Comparison of ENCODE assay signal across 8 cellular contexts in genomic region chr19:12757544-12758274, GRCh38. TPM values are rescaled to one million over a fixed set of nuclear protein-coding genes. Genes with fewer than 3 reads are reported as not detected.
A peak's percentile ranks its signal among the peaks of the same experiment; 100 is the strongest.
DNase-seq lines count a peak whose midpoint lies in the region; ATAC-seq, FAIRE-seq and TF ChIP-seq lines count a peak whose summit lies in the region.

No MANE protein-coding gene starts in this region.

- TF ChIP-seq EP300 in HepG2 (IDR thresholded peaks at IDR 0.05; ENCODE audit: low read depth in 2 of 2, low read length in 2 of 2) (no peak), HepG2 (CRISPR knock-in tag; IDR thresholded peaks at IDR 0.05; ENCODE audit: borderline replicate concordance) (no peak; the same call in 1 of the 2 replicates)

- FAIRE-seq in HepG2 (lab: Jason Lieb, UNC) = no peak

- no peak for TF ChIP-seq POLR2A in HepG2 (IDR thresholded peaks at IDR 0.05; ENCODE audit: insufficient read depth in 1 of 2, low read depth in 2 of 2, low read length in 2 of 2)

- POLR2A ChIA-PET in HepG2 (lab: Yijun Ruan, JAX) = interaction anchor here (0.5 to 2.0 kb wide), 7 partner anchors 9 to 76 kb away, joined by 3 to 6 read pairs (median 4); partner anchors contain the start of genes DHPS, GET3 and TRIR

- peak; percentile 37 to 95 (median 84) for TF ChIP-seq CTCF in dorsolateral prefrontal cortex (IDR thresholded peaks at IDR 0.05 in 54 of 56, conservative IDR thresholded peaks at IDR 0.05 in 2 of 56; ENCODE audit: low read depth in 1 of 56, partially characterized antibody in 56 of 56)
- peak; percentile 92 for TF ChIP-seq CTCF in HepG2 (CRISPR knock-in tag; IDR thresholded peaks at IDR 0.05)

- peaks cover 14% of the 10 kb centered on the region for H3K4me1 ChIP-seq in HepG2 (ENCODE audit: insufficient read depth, low read length)

- in situ Hi-C loops in HepG2 (cut with HindIII; ENCODE audit: extremely low pct_ligation_motif_present, low pct_unique_long_range_greater_than_20kb) = loop anchor here (5.0 kb wide), 1 partner anchor 45 kb away; no protein-coding TSS in a partner anchor

- H3K4me3 ChIP-seq in dorsolateral prefrontal cortex = peak overlapping the region; percentile 15 to 59 (median 42)
- peak overlapping the region; percentile 40 to 73 (median 51); a peak in 5 of 6 replicates for H3K4me3 ChIP-seq in HepG2 (replicated peaks in 1 of 3; ENCODE audit: insufficient read depth in 1 of 3, low read depth in 2 of 3, low read length in 3 of 3)

- H4K20me1 ChIP-seq in HepG2 (ENCODE audit: insufficient read depth, low read length) = no peaks in the 10 kb centered on the region

- peak overlapping the region; percentile 98 for H3K4me2 ChIP-seq in HepG2 (ENCODE audit: low read depth, low read length)

- ATAC-seq in HepG2 = peak; percentile 90
- no peak for ATAC-seq in HG03039 (IDR thresholded peaks at IDR 0.05; ENCODE audit: unreplicated experiment)

- no peaks in the 10 kb centered on the region for H3K9me3 ChIP-seq in HepG2 (ENCODE audit: low read length)

- no peaks in the 10 kb centered on the region for H3K79me2 ChIP-seq in HepG2 (ENCODE audit: insufficient read depth, low read length)

- 2% methylated on average over 19 of the region's 60 CpGs for WGBS in HepG2 (ENCODE audit: low lambda C conversion rate)

- no TSS peak for BruUV-seq in HepG2 (replicated peaks; lab: Mats Ljungman, UMichigan)

- intact Hi-C loops in dorsolateral prefrontal cortex (cut with DNase I) (no loop called here), HepG2 (cut with micrococcal nuclease; ENCODE audit: unreplicated experiment) (loop anchor here (1.0 kb wide), 1 partner anchor 40 kb away; no protein-coding TSS in a partner anchor)

- CTCF ChIA-PET in HepG2 (lab: Yijun Ruan, JAX; ENCODE audit: low intra/inter-chr PET ratio, low total read pairs) = interaction anchor here (1.1 to 1.4 kb wide), 2 partner anchors 36 to 41 kb away, joined by 3 to 7 read pairs; no protein-coding TSS in a partner anchor

- peak overlapping the region; percentile 61 for H2AFZ ChIP-seq in HepG2 (ENCODE audit: low read length)

- no peaks in the 10 kb centered on the region for H3K36me3 ChIP-seq in HepG2 (replicated peaks in 1 of 2; ENCODE audit: control insufficient read depth in 1 of 2, insufficient read depth in 2 of 2, low read length in 2 of 2)

- H3K27ac ChIP-seq in dorsolateral prefrontal cortex (peak overlapping the region in 50 of 59 donors; percentile 5 to 74 (median 47)), HepG2 (ENCODE audit: extremely low read length, insufficient read depth, low read length) (no peak overlapping the region)

- TF ChIP-seq RAD21 in HepG2 (CRISPR knock-in tag; IDR thresholded peaks at IDR 0.05) = peak; percentile 83

- peaks cover 0 to 7% (median 0%) of the 10 kb centered on the region in 45 donors for H3K27me3 ChIP-seq in dorsolateral prefrontal cortex
- peaks cover 0 to 11% of the 10 kb centered on the region in 2 experiments; a peak in 4 of 5 replicates for H3K27me3 ChIP-seq in HepG2 (ENCODE audit: control insufficient read depth in 1 of 2, insufficient read depth in 2 of 2, low read length in 2 of 2)

- peak overlapping the region; percentile 56 for H3K9ac ChIP-seq in HepG2 (ENCODE audit: insufficient read depth, low read depth, low read length)

- peak; percentile 47 for DNase-seq in activated T-cell treated with anti-CD3 and anti-CD28 coated beads for 1 hour (ENCODE audit: low read depth)
- DNase-seq in activated T-cell treated with anti-CD3 and anti-CD28 coated beads for 4 hours = no peak
- peak; percentile 67 for DNase-seq in NCI-H510A (lab: John Stamatoyannopoulos, UW)
- peak; percentile 80 for DNase-seq in activated CD4-positive, alpha-beta T cell treated with anti-CD3 and anti-CD28 coated beads for 48 hours
- peak in 7 of 10 donors; percentile 37 to 81 (median 58) for DNase-seq in dorsolateral prefrontal cortex
- peak; percentile 70 for DNase-seq in HepG2 (ENCODE audit: low spot score)
- DNase-seq in stimulated activated CD4-positive, alpha-beta T cell treated with anti-CD3 and anti-CD28 coated beads, Interleukin-4, amount 100 ng/mL, for 4 hours = peak; percentile 44 to 65

RNA-seq across cellular contexts. Expression of gene BEST2, which starts 6.1 kb away (rescaled TPM):
- under 1 TPM in 9 of 120 experiments, not detected in 111; 0.24 to 0.53 (median 0.29) TPM for total RNA-seq in dorsolateral prefrontal cortex
- not detected in 2 replicates for total RNA-seq in HepG2 (2016; rRNA removed; fragmentation: Illumina TruSeq; extraction: Trizol)
- 0.10 TPM in 1 of 2 replicates, not detected in the other for total RNA-seq in HepG2 (2016; cell fraction: cytosol; rRNA removed; fragmentation: Illumina TruSeq; extraction: Trizol; ENCODE audit: low read depth)
- total RNA-seq in HepG2 (2016; cell fraction: insoluble cytoplasmic fraction; rRNA removed; fragmentation: Illumina TruSeq; extraction: Trizol) = not detected in 2 replicates
- not detected in 2 replicates for total RNA-seq in HepG2 (2016; cell fraction: membrane; rRNA removed; fragmentation: Illumina TruSeq; extraction: Trizol)
- total RNA-seq in HepG2 (2016; cell fraction: nucleus; rRNA removed; fragmentation: Illumina TruSeq; extraction: Trizol) = not detected in 2 replicates
- polyA plus RNA-seq in HepG2 (2011; rRNA removed) = not detected in 2 replicates
- not detected in 2 replicates for polyA plus RNA-seq in HepG2 (2011; cell fraction: cytosol; rRNA removed)
- 0.08 TPM in 1 of 2 replicates, not detected in the other for polyA plus RNA-seq in HepG2 (2011; cell fraction: nucleus; rRNA removed)
- not detected in 2 replicates for polyA plus RNA-seq in HepG2 (2012)
- polyA plus RNA-seq in HepG2 (2016; cell fraction: cytosol; fragmentation: Illumina TruSeq; extraction: Trizol; ENCODE audit: low read depth) = not detected in 2 replicates
- polyA plus RNA-seq in HepG2 (2016; cell fraction: insoluble cytoplasmic fraction; fragmentation: Illumina TruSeq; extraction: Trizol; ENCODE audit: low read depth) = not detected in 2 replicates
- not detected in 2 replicates for polyA plus RNA-seq in HepG2 (2016; cell fraction: membrane; fragmentation: Illumina TruSeq; extraction: Trizol; ENCODE audit: low read depth)
- not detected in 2 replicates for polyA plus RNA-seq in HepG2 (2016; cell fraction: nucleus; fragmentation: Illumina TruSeq; extraction: Trizol; ENCODE audit: insufficient read depth, low read depth)
- polyA minus RNA-seq in HepG2 (2011; rRNA and poly(A)+ RNA removed; ENCODE audit: low replicate concordance) = not detected in 2 replicates
- polyA minus RNA-seq in HepG2 (2011; cell fraction: cytosol; rRNA and poly(A)+ RNA removed) = not detected in 2 replicates
- not detected in 2 replicates for polyA minus RNA-seq in HepG2 (2011; cell fraction: nucleus; rRNA and poly(A)+ RNA removed)

RNA-seq across cellular contexts. Expression of gene HOOK2, which starts 17.6 kb away (rescaled TPM):
- 10 to 100 TPM; 23.0 to 79.0 (median 41.2) TPM for total RNA-seq in dorsolateral prefrontal cortex
- total RNA-seq in HepG2 (2016; rRNA removed; fragmentation: Illumina TruSeq; extraction: Trizol) = 7.3 and 12.9 TPM in 2 replicates
- 3.3 and 3.6 TPM in 2 replicates for total RNA-seq in HepG2 (2016; cell fraction: cytosol; rRNA removed; fragmentation: Illumina TruSeq; extraction: Trizol; ENCODE audit: low read depth)
- total RNA-seq in HepG2 (2016; cell fraction: insoluble cytoplasmic fraction; rRNA removed; fragmentation: Illumina TruSeq; extraction: Trizol) = 6.4 and 13.9 TPM in 2 replicates
- total RNA-seq in HepG2 (2016; cell fraction: membrane; rRNA removed; fragmentation: Illumina TruSeq; extraction: Trizol) = 2.8 and 3.5 TPM in 2 replicates
- total RNA-seq in HepG2 (2016; cell fraction: nucleus; rRNA removed; fragmentation: Illumina TruSeq; extraction: Trizol) = 11.6 and 14.2 TPM in 2 replicates
- 9.2 and 11.1 TPM in 2 replicates for polyA plus RNA-seq in HepG2 (2011; rRNA removed)
- 4.3 and 4.7 TPM in 2 replicates for polyA plus RNA-seq in HepG2 (2011; cell fraction: cytosol; rRNA removed)
- 77.7 and 77.9 TPM in 2 replicates for polyA plus RNA-seq in HepG2 (2011; cell fraction: nucleus; rRNA removed)
- 15.8 and 16.0 TPM in 2 replicates for polyA plus RNA-seq in HepG2 (2012)
- 0.83 and 0.93 TPM in 2 replicates for polyA plus RNA-seq in HepG2 (2016; cell fraction: cytosol; fragmentation: Illumina TruSeq; extraction: Trizol; ENCODE audit: low read depth)
- polyA plus RNA-seq in HepG2 (2016; cell fraction: insoluble cytoplasmic fraction; fragmentation: Illumina TruSeq; extraction: Trizol; ENCODE audit: low read depth) = 5.4 and 6.8 TPM in 2 replicates
- polyA plus RNA-seq in HepG2 (2016; cell fraction: membrane; fragmentation: Illumina TruSeq; extraction: Trizol; ENCODE audit: low read depth) = 1.6 and 1.7 TPM in 2 replicates
- 55.0 and 69.3 TPM in 2 replicates for polyA plus RNA-seq in HepG2 (2016; cell fraction: nucleus; fragmentation: Illumina TruSeq; extraction: Trizol; ENCODE audit: insufficient read depth, low read depth)
- 6.5 and 15.0 TPM in 2 replicates for polyA minus RNA-seq in HepG2 (2011; rRNA and poly(A)+ RNA removed; ENCODE audit: low replicate concordance)
- polyA minus RNA-seq in HepG2 (2011; cell fraction: cytosol; rRNA and poly(A)+ RNA removed) = 3.4 and 5.3 TPM in 2 replicates
- polyA minus RNA-seq in HepG2 (2011; cell fraction: nucleus; rRNA and poly(A)+ RNA removed) = 13.1 and 15.0 TPM in 2 replicates

RNA-seq across cellular contexts. Expression of gene GET3, which starts 20.4 kb away (rescaled TPM):
- total RNA-seq in dorsolateral prefrontal cortex (10 to 100 TPM; 44.1 to 94.0 (median 65.5) TPM), HepG2 (2016; rRNA removed; fragmentation: Illumina TruSeq; extraction: Trizol) (51.5 and 57.7 TPM in 2 replicates)
- 38.1 and 40.8 TPM in 2 replicates for total RNA-seq in HepG2 (2016; cell fraction: cytosol; rRNA removed; fragmentation: Illumina TruSeq; extraction: Trizol; ENCODE audit: low read depth)
- total RNA-seq in HepG2 (2016; cell fraction: insoluble cytoplasmic fraction; rRNA removed; fragmentation: Illumina TruSeq; extraction: Trizol) = 47.8 and 67.8 TPM in 2 replicates
- total RNA-seq in HepG2 (2016; cell fraction: membrane; rRNA removed; fragmentation: Illumina TruSeq; extraction: Trizol) = 42.5 and 45.5 TPM in 2 replicates
- total RNA-seq in HepG2 (2016; cell fraction: nucleus; rRNA removed; fragmentation: Illumina TruSeq; extraction: Trizol) = 20.5 and 30.0 TPM in 2 replicates
- polyA plus RNA-seq in HepG2 (2011; rRNA removed) = 59.4 and 67.5 TPM in 2 replicates
- polyA plus RNA-seq in HepG2 (2011; cell fraction: cytosol; rRNA removed) = 53.8 and 70.0 TPM in 2 replicates
- polyA plus RNA-seq in HepG2 (2011; cell fraction: nucleus; rRNA removed) = 42.4 and 59.2 TPM in 2 replicates
- polyA plus RNA-seq in HepG2 (2012) = 26.3 and 37.0 TPM in 2 replicates
- 38.9 and 39.2 TPM in 2 replicates for polyA plus RNA-seq in HepG2 (2016; cell fraction: cytosol; fragmentation: Illumina TruSeq; extraction: Trizol; ENCODE audit: low read depth)
- polyA plus RNA-seq in HepG2 (2016; cell fraction: insoluble cytoplasmic fraction; fragmentation: Illumina TruSeq; extraction: Trizol; ENCODE audit: low read depth) = 52.9 and 54.2 TPM in 2 replicates
- 39.6 and 39.8 TPM in 2 replicates for polyA plus RNA-seq in HepG2 (2016; cell fraction: membrane; fragmentation: Illumina TruSeq; extraction: Trizol; ENCODE audit: low read depth)
- polyA plus RNA-seq in HepG2 (2016; cell fraction: nucleus; fragmentation: Illumina TruSeq; extraction: Trizol; ENCODE audit: insufficient read depth, low read depth) = 50.5 and 50.9 TPM in 2 replicates
- polyA minus RNA-seq in HepG2 (2011; rRNA and poly(A)+ RNA removed; ENCODE audit: low replicate concordance) = 45.5 and 170 TPM in 2 replicates
- 15.5 and 16.4 TPM in 2 replicates for polyA minus RNA-seq in HepG2 (2011; cell fraction: cytosol; rRNA and poly(A)+ RNA removed)
- 11.2 and 13.4 TPM in 2 replicates for polyA minus RNA-seq in HepG2 (2011; cell fraction: nucleus; rRNA and poly(A)+ RNA removed)

RNA-seq across cellular contexts. Expression of gene TRIR, which starts 23.2 kb away (rescaled TPM):
- total RNA-seq in dorsolateral prefrontal cortex (100 to 1,000 TPM in 68 of 120 experiments, 10 to 100 TPM in 52; 70.9 to 152 (median 104) TPM), HepG2 (2016; rRNA removed; fragmentation: Illumina TruSeq; extraction: Trizol) (159 and 179 TPM in 2 replicates)
- total RNA-seq in HepG2 (2016; cell fraction: cytosol; rRNA removed; fragmentation: Illumina TruSeq; extraction: Trizol; ENCODE audit: low read depth) = 156 and 157 TPM in 2 replicates
- 154 and 178 TPM in 2 replicates for total RNA-seq in HepG2 (2016; cell fraction: insoluble cytoplasmic fraction; rRNA removed; fragmentation: Illumina TruSeq; extraction: Trizol)
- 185 and 199 TPM in 2 replicates for total RNA-seq in HepG2 (2016; cell fraction: membrane; rRNA removed; fragmentation: Illumina TruSeq; extraction: Trizol)
- total RNA-seq in HepG2 (2016; cell fraction: nucleus; rRNA removed; fragmentation: Illumina TruSeq; extraction: Trizol) = 62.7 and 73.8 TPM in 2 replicates
- 160 and 166 TPM in 2 replicates for polyA plus RNA-seq in HepG2 (2011; rRNA removed)
- polyA plus RNA-seq in HepG2 (2011; cell fraction: cytosol; rRNA removed) = 192 and 223 TPM in 2 replicates
- polyA plus RNA-seq in HepG2 (2011; cell fraction: nucleus; rRNA removed) = 109 and 112 TPM in 2 replicates
- 136 and 148 TPM in 2 replicates for polyA plus RNA-seq in HepG2 (2012)
- polyA plus RNA-seq in HepG2 (2016; cell fraction: cytosol; fragmentation: Illumina TruSeq; extraction: Trizol; ENCODE audit: low read depth) = 176 and 190 TPM in 2 replicates
- 222 and 228 TPM in 2 replicates for polyA plus RNA-seq in HepG2 (2016; cell fraction: insoluble cytoplasmic fraction; fragmentation: Illumina TruSeq; extraction: Trizol; ENCODE audit: low read depth)
- polyA plus RNA-seq in HepG2 (2016; cell fraction: membrane; fragmentation: Illumina TruSeq; extraction: Trizol; ENCODE audit: low read depth) = 221 and 223 TPM in 2 replicates
- 208 and 213 TPM in 2 replicates for polyA plus RNA-seq in HepG2 (2016; cell fraction: nucleus; fragmentation: Illumina TruSeq; extraction: Trizol; ENCODE audit: insufficient read depth, low read depth)
- 41.5 and 65.9 TPM in 2 replicates for polyA minus RNA-seq in HepG2 (2011; rRNA and poly(A)+ RNA removed; ENCODE audit: low replicate concordance)
- polyA minus RNA-seq in HepG2 (2011; cell fraction: cytosol; rRNA and poly(A)+ RNA removed) = 36.6 and 38.7 TPM in 2 replicates
- 22.7 and 23.7 TPM in 2 replicates for polyA minus RNA-seq in HepG2 (2011; cell fraction: nucleus; rRNA and poly(A)+ RNA removed)

RNA-seq across cellular contexts. Expression of gene JUNB, which starts 33.6 kb away (rescaled TPM):
- total RNA-seq in dorsolateral prefrontal cortex = 100 to 1,000 TPM in 14 of 120 experiments, 10 to 100 TPM in 106; 14.0 to 268 (median 48.2) TPM
- 4.9 and 7.7 TPM in 2 replicates for total RNA-seq in HepG2 (2016; rRNA removed; fragmentation: Illumina TruSeq; extraction: Trizol)
- 3.3 and 3.8 TPM in 2 replicates for total RNA-seq in HepG2 (2016; cell fraction: cytosol; rRNA removed; fragmentation: Illumina TruSeq; extraction: Trizol; ENCODE audit: low read depth)
- 3.8 and 7.5 TPM in 2 replicates for total RNA-seq in HepG2 (2016; cell fraction: insoluble cytoplasmic fraction; rRNA removed; fragmentation: Illumina TruSeq; extraction: Trizol)
- total RNA-seq in HepG2 (2016; cell fraction: membrane; rRNA removed; fragmentation: Illumina TruSeq; extraction: Trizol) = 6.6 TPM in 2 replicates
- 7.2 and 8.6 TPM in 2 replicates for total RNA-seq in HepG2 (2016; cell fraction: nucleus; rRNA removed; fragmentation: Illumina TruSeq; extraction: Trizol)
- 8.2 and 15.9 TPM in 2 replicates for polyA plus RNA-seq in HepG2 (2011; rRNA removed)
- 10.9 and 15.9 TPM in 2 replicates for polyA plus RNA-seq in HepG2 (2011; cell fraction: cytosol; rRNA removed)
- polyA plus RNA-seq in HepG2 (2011; cell fraction: nucleus; rRNA removed) = 19.5 and 30.3 TPM in 2 replicates
- 2.5 and 5.8 TPM in 2 replicates for polyA plus RNA-seq in HepG2 (2012)
- polyA plus RNA-seq in HepG2 (2016; cell fraction: cytosol; fragmentation: Illumina TruSeq; extraction: Trizol; ENCODE audit: low read depth) = 2.6 and 2.8 TPM in 2 replicates
- 5.6 and 7.1 TPM in 2 replicates for polyA plus RNA-seq in HepG2 (2016; cell fraction: insoluble cytoplasmic fraction; fragmentation: Illumina TruSeq; extraction: Trizol; ENCODE audit: low read depth)
- polyA plus RNA-seq in HepG2 (2016; cell fraction: membrane; fragmentation: Illumina TruSeq; extraction: Trizol; ENCODE audit: low read depth) = 3.6 and 3.7 TPM in 2 replicates
- 15.5 and 16.4 TPM in 2 replicates for polyA plus RNA-seq in HepG2 (2016; cell fraction: nucleus; fragmentation: Illumina TruSeq; extraction: Trizol; ENCODE audit: insufficient read depth, low read depth)
- 17.5 and 34.8 TPM in 2 replicates for polyA minus RNA-seq in HepG2 (2011; rRNA and poly(A)+ RNA removed; ENCODE audit: low replicate concordance)
- polyA minus RNA-seq in HepG2 (2011; cell fraction: cytosol; rRNA and poly(A)+ RNA removed) = 14.3 and 14.8 TPM in 2 replicates
- 7.0 and 8.7 TPM in 2 replicates for polyA minus RNA-seq in HepG2 (2011; cell fraction: nucleus; rRNA and poly(A)+ RNA removed)
